Comparison of ENCODE assay signal across 28 cellular contexts in the genomic region with DNA sequence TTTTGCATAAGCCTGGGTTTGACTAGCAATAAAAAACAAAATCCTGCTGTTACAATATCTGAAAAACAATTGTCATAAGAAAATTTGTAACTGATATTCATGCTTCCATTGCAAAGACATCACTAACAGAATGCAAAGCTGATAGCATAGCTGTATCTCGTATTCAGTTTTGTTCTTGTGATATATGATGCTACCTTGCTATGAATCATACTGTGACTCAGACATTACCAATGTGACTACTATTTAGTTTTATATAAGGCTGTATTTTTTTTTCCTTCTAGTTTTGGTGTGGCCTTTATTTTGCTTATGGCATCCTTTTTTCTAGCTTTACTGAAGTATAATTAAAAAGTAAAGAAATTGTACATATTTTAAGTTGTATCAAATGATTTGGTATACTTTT.
DNase-seq lines count a peak whose midpoint lies in the region; ATAC-seq, FAIRE-seq and TF ChIP-seq lines count a peak whose summit lies in the region.
"Had no signal": no experiment of that assay in that cellular context is flagged by ENCODE, and none has a peak within 500 bp of the region (broad histone marks: within the 10 kb centered on the region; RNA-seq: fewer than 3 reads in every experiment).

No MANE protein-coding gene starts in this region.

- DNase-seq in IMR-90 (peak; percentile 87), RKO (ENCODE audit: low spot score) (peak; percentile 65), choroid plexus epithelial cell (ENCODE audit: low read depth) (peak; percentile 1), urothelium cell line (ENCODE audit: low spot score) (peak; percentile 5), cerebellar cortex (ENCODE audit: low spot score) (no peak), medulla oblongata (ENCODE audit: extremely low spot score) (no peak), anterior cingulate cortex (lab: John Stamatoyannopoulos, UW) (no peak)
- DNase-seq: activated CD4-positive, alpha-beta T cell treated with anti-CD3 and anti-CD28 coated beads, Interleukin-2, amount 10 ng/mL, durations not matched to agents 7 days and 5 days; activated CD8-positive, alpha-beta memory T cell treated with anti-CD3 and anti-CD28 coated beads, Interleukin-2, amount 10 ng/mL, durations not matched to agents 7 days and 5 days; body of pancreas; DMS79; effector memory CD8-positive, alpha-beta T cell; esophagus squamous epithelium; heart left ventricle; left colon; naive B cell; NCI-H1436; NCI-H2171; NCI-H524 treated with DMSO at 0.1 percent for 48 hours; occipital lobe; spleen; stimulated activated CD4-positive, alpha-beta T cell treated with anti-CD3 and anti-CD28 coated beads, Interleukin-4, amount 100 ng/mL, for 24 hours; stimulated activated naive CD8-positive, alpha-beta T cell treated with anti-CD3 and anti-CD28 coated beads, Interleukin-15, Interleukin-2, amounts not matched to agents 100 U/mL and 50 U/mL, for 24 hours; T-helper 2 cell had no signal

- no peak overlapping the region for H3K56ac ChIP-seq in IMR-90 (ENCODE audit: extremely low read depth, insufficient read depth, low read length)

- no peak for TF ChIP-seq RAD21 in IMR-90 (IDR thresholded peaks at IDR 0.05; ENCODE audit: low read length)

- no peak overlapping the region for H3K14ac ChIP-seq in IMR-90 (replicated peaks; ENCODE audit: low read depth, low read length)

- H4K8ac ChIP-seq in IMR-90 (ENCODE audit: low read depth in 2 of 2, low read length in 2 of 2): no peak overlapping the region

- H3K9me1 ChIP-seq in IMR-90 (ENCODE audit: insufficient read depth, low read length): no peaks in the 10 kb centered on the region

- no peak overlapping the region for H3K4me3 ChIP-seq in IMR-90 (ENCODE audit: insufficient read depth, low read depth, low read length)
- H3K4me3 ChIP-seq in choroid plexus epithelial cell (ENCODE audit: low read depth, low read length): no peak overlapping the region
- H3K4me3 ChIP-seq: body of pancreas, esophagus squamous epithelium, heart left ventricle, SJCRH30, spleen had no signal

- H4K91ac ChIP-seq in IMR-90 (ENCODE audit: insufficient read depth, low read depth, low read length): no peak overlapping the region

- no peak overlapping the region for H3K18ac ChIP-seq in IMR-90 (ENCODE audit: low read depth, low read length)

- no peak overlapping the region for H4K5ac ChIP-seq in IMR-90 (ENCODE audit: low read depth, low read length)

- no peak for TF ChIP-seq POLR2A in IMR-90 (IDR thresholded peaks at IDR 0.05; ENCODE audit: low read depth, low read length)

- ATAC-seq in IMR-90 (ENCODE audit: low read depth): peak; percentile 79
- ATAC-seq: activated CD8-positive, alpha-beta memory T cell treated with anti-CD3 and anti-CD28 coated beads, Interleukin-2, amount 10 ng/mL, durations not matched to agents 7 days and 5 days; body of pancreas; effector memory CD8-positive, alpha-beta T cell; heart left ventricle; HepG2; left colon; stimulated activated naive CD8-positive, alpha-beta T cell treated with anti-CD3 and anti-CD28 coated beads, Interleukin-15, Interleukin-2, amounts not matched to agents 100 U/mL and 50 U/mL, for 24 hours had no signal

- no peak overlapping the region for H3K23ac ChIP-seq in IMR-90 (ENCODE audit: low read depth, low read length)

- dilution Hi-C loops in IMR-90 (cut with HindIII; ENCODE audit: low sequenced_read_pairs, unreplicated experiment): no loop called here

- CTCF ChIA-PET in IMR-90 (lab: Yijun Ruan, JAX): interaction anchor here (0.6 kb wide), 1 partner anchor 180 kb away, joined by 5 read pairs; no protein-coding TSS in a partner anchor

- TF ChIP-seq CTCF in IMR-90 (conservative IDR thresholded peaks at IDR 0.05; ENCODE audit: low read depth, low read length): no peak
- TF ChIP-seq CTCF in choroid plexus epithelial cell (conservative IDR thresholded peaks at IDR 0.05; ENCODE audit: low read depth, low read length): no peak

- H4K20me1 ChIP-seq in IMR-90 (ENCODE audit: insufficient read depth, low read length): no peaks in the 10 kb centered on the region

- no peaks in the 10 kb centered on the region for H3K79me1 ChIP-seq in IMR-90 (ENCODE audit: low read depth in 1 of 2, low read length in 2 of 2)

- H3K27me3 ChIP-seq in IMR-90 (ENCODE audit: control insufficient read depth, insufficient read depth, low read length): no peaks in the 10 kb centered on the region
- H3K27me3 ChIP-seq: body of pancreas, esophagus squamous epithelium, heart left ventricle, SJCRH30, spleen had no signal

- H2AK5ac ChIP-seq in IMR-90 (ENCODE audit: low read depth, low read length): no peak overlapping the region

- no TSS peak for BruUV-seq in IMR-90 (replicated peaks; lab: Mats Ljungman, UMichigan)

- in situ Hi-C loops in IMR-90 (cut with MboI; ENCODE audit: low sequenced_read_pairs): no loop called here

- H3K4ac ChIP-seq in IMR-90 (ENCODE audit: low read depth, low read length): no peak overlapping the region

- no peaks in the 10 kb centered on the region for H3K4me1 ChIP-seq in IMR-90 (ENCODE audit: control insufficient read depth, insufficient read depth, low read length)
- H3K4me1 ChIP-seq: body of pancreas, heart left ventricle, spleen had no signal

- no peak overlapping the region for H2BK15ac ChIP-seq in IMR-90 (ENCODE audit: low read depth, low read length)

- H3K36me3 ChIP-seq in IMR-90 (ENCODE audit: control insufficient read depth, insufficient read depth, low read length): no peaks in the 10 kb centered on the region
- H3K36me3 ChIP-seq: esophagus squamous epithelium, heart left ventricle, SJCRH30, spleen had no signal

- H3K9ac ChIP-seq in IMR-90 (ENCODE audit: low read depth, low read length): no peak overlapping the region

- H3K9me3 ChIP-seq in IMR-90 (ENCODE audit: control insufficient read depth, insufficient read depth, low read length): no peaks in the 10 kb centered on the region; the same call in 1 of the 2 replicates
- H3K9me3 ChIP-seq: body of pancreas, esophagus squamous epithelium had no signal

- intact Hi-C loops in IMR-90 (cut with micrococcal nuclease): loop anchor here (5.0 kb wide), 1 partner anchor 42 kb away; no protein-coding TSS in a partner anchor

- H3K27ac ChIP-seq in IMR-90 (ENCODE audit: insufficient read depth, low read length): no peak overlapping the region
- H3K27ac ChIP-seq: body of pancreas, esophagus squamous epithelium, heart left ventricle, SJCRH30, spleen, VCaP had no signal

- WGBS in IMR-90 (ENCODE audit: extremely low coverage in 2 of 2, insufficient read length in 1 of 2), 2 experiments: no CpG with 5 or more reads among the region's 1 CpG

- no peak overlapping the region for H3K4me2 ChIP-seq in IMR-90 (ENCODE audit: low read depth, low read length)

- FAIRE-seq in urothelium cell line (lab: Jason Lieb, UNC): no peak
- FAIRE-seq: GM12891, HepG2 had no signal

- H2BK120ac ChIP-seq in IMR-90 (ENCODE audit: low read depth, low read length): no peak overlapping the region

- H2BK20ac ChIP-seq in IMR-90 (ENCODE audit: low read depth, low read length): no peak overlapping the region

- H2BK5ac ChIP-seq in IMR-90 (ENCODE audit: low read depth, low read length, poor library complexity, severe bottlenecking): no peak overlapping the region

- no peak overlapping the region for H2AFZ ChIP-seq in IMR-90 (replicated peaks; ENCODE audit: low read length, poor library complexity)

- H2AK9ac ChIP-seq in IMR-90 (replicated peaks; ENCODE audit: low read depth, low read length, poor library complexity): no peak overlapping the region

- POLR2A ChIA-PET in IMR-90 (lab: Charles Lee; ENCODE audit: unreplicated experiment): no interaction called here

TF ChIP-seq in IMR-90, 13 proteins besides CTCF, POLR2A, EP300 and RAD21:
- TF ChIP-seq FOS (IDR thresholded peaks at IDR 0.05; ENCODE audit: low read depth, low read length) (peak; percentile 72), CHD1 (IDR thresholded peaks at IDR 0.05; ENCODE audit: low read depth, low read length) (no peak)

Comparison
In these comparisons a context has a peak if more than half of its experiments do, and no peak if none do; other contexts are left out.
1. DNase-seq: peak in IMR-90 (single experiment), RKO (single experiment), choroid plexus epithelial cell (single experiment) and urothelium cell line (single experiment); none in cerebellar cortex (single experiment), medulla oblongata (single experiment) and anterior cingulate cortex (0 of 58).